ENCODE assay signal across 1 cellular context in the genomic region with DNA sequence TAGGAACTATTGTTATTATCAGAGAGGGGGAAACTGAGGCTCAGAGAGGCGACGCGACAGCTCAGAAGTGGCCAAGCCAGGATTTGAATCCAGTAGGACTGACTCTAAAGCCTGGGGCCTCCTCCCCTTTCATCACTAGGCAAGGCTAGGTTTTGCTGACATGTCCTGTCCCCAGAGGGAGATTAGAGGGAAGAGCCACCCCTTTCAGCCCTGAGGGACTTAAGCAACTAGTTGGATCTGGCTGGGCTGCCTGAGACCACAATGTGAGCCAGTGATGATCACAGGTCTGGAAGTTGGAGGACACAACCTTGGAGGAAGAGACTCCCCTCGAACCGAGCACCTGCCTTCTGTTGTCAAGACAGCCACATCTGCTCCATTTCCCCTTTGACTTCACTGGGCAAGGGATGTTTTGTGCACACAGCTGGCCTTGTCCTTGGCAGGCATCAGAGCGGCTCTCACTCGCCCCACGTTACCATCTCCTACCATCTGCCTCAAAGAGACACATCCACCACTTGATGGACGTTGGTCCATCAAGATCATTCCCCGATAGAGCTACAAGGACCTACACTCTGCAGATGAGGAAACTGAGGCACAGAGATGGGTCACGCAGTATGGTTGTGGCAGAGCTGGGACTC.
TF ChIP-seq lines count a peak whose summit lies in the region.

No MANE protein-coding gene starts in this region.

TF ChIP-seq in HepG2, 621 proteins besides CTCF, POLR2A, EP300 and RAD21:
- TF ChIP-seq, protein P1, sequence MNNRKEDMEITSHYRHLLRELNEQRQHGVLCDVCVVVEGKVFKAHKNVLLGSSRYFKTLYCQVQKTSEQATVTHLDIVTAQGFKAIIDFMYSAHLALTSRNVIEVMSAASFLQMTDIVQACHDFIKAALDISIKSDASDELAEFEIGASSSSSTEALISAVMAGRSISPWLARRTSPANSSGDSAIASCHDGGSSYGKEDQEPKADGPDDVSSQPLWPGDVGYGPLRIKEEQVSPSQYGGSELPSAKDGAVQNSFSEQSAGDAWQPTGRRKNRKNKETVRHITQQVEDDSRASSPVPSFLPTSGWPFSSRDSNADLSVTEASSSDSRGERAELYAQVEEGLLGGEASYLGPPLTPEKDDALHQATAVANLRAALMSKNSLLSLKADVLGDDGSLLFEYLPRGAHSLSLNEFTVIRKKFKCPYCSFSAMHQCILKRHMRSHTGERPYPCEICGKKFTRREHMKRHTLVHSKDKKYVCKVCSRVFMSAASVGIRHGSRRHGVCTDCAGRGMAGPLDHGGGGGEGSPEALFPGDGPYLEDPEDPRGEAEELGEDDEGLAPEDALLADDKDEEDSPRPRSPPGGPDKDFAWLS (CRISPR knock-in tag; IDR thresholded peaks at IDR 0.05; ENCODE audit: borderline replicate concordance): no peak
- TF ChIP-seq SAFB2 (CRISPR knock-in tag; IDR thresholded peaks at IDR 0.05; ENCODE audit: borderline replicate concordance, low read depth) (peak; percentile 57; the same call in 1 of the 2 replicates), ZNF121 (CRISPR knock-in tag; IDR thresholded peaks at IDR 0.05) (0 out of 2 replicates have a peak, but pooled peaks have one; percentile 43), ZNF546 (CRISPR knock-in tag; conservative IDR thresholded peaks at IDR 0.05) (0 out of 2 replicates have a peak, but pooled peaks have one; percentile 6), ASH2L (IDR thresholded peaks at IDR 0.05; ENCODE audit: insufficient read length, low read depth, low read length) (no peak)
